ENCODE assay signal across 14 cellular contexts in the genomic region with DNA sequence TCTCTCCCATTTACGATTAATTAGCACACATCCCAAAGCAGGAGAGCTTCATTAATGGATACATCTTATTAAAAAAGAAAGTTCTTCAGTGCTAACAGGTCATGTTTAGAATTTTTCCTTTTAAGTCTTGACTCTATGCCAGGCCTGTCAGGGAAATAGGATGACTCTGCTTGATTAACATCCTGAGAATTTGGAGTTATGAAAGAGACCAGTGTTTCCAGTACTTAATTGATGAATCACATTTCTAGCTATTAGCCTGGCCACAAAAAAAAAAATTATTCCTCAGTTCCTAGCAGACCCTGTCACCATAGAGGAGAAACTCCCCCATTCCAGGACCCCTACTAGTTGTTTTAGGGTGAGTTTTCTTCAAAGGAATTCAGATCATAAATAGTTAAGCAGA. TPM values are rescaled to one million over a fixed set of nuclear protein-coding genes. Genes with fewer than 3 reads are reported as not detected.
DNase-seq lines count a peak whose midpoint lies in the region; ATAC-seq, FAIRE-seq and TF ChIP-seq lines count a peak whose summit lies in the region.
"Had no signal": no experiment of that assay in that cellular context is flagged by ENCODE, and none has a peak within 500 bp of the region (broad histone marks: within the 10 kb centered on the region; RNA-seq: fewer than 3 reads in every experiment).

No MANE protein-coding gene starts in this region.

- H3K9me3 ChIP-seq in SJCRH30 (replicated peaks): no peaks in the 10 kb centered on the region
- H3K9me3 ChIP-seq: mucosa of descending colon, suprapubic skin had no signal

- no peak for FAIRE-seq in D721Med (lab: Jason Lieb, UNC)
- FAIRE-seq: frontal cortex, K562 had no signal

- H3K27me3 ChIP-seq in SJCRH30: no peaks in the 10 kb centered on the region
- H3K27me3 ChIP-seq: suprapubic skin had no signal

- H3K4me3 ChIP-seq in SJCRH30: no peak overlapping the region
- no peak overlapping the region for H3K4me3 ChIP-seq in fibroblast of mammary gland (ENCODE audit: control insufficient read depth, low read depth, low read length)
- H3K4me3 ChIP-seq: K562, mucosa of descending colon, suprapubic skin had no signal

- DNase-seq in Daoy (ENCODE audit: low read depth) (peak; percentile 77), SJCRH30 (peak in 1 of 2 experiments; percentile 30), fibroblast of mammary gland (ENCODE audit: low read depth) (peak; percentile 94), pulmonary artery endothelial cell (ENCODE audit: low read depth, low spot score) (peak; percentile 70), SK-N-DZ (ENCODE audit: low spot score) (no peak), D721Med (ENCODE audit: insufficient read length, low spot score) (no peak)
- no peak for DNase-seq in stimulated activated CD4-positive, alpha-beta T cell treated with anti-CD3 and anti-CD28 coated beads, Interleukin-4, amount 100 ng/mL, for 4 hours
- DNase-seq: mucosa of descending colon; NK-92 treated with Interleukin-12 subunit alpha and Interleukin-12 subunit beta, amount 100 ng/mL, for 24 hours had no signal

- H3K4me1 ChIP-seq in SJCRH30: peaks cover 13% of the 10 kb centered on the region

- H3K27ac ChIP-seq in SJCRH30: peak overlapping the region; percentile 18; the same call in 1 of the 2 replicates
- H3K27ac ChIP-seq: suprapubic skin had no signal

- no peak for ATAC-seq in HG02840 (IDR thresholded peaks at IDR 0.05; ENCODE audit: low FRiP score, unreplicated experiment)
- ATAC-seq: activated CD4-positive, CD25-positive, alpha-beta regulatory T cell treated with anti-CD3 and anti-CD28 coated beads, Interleukin-2, amount 50 U/mL, for 24 hours; K562; mucosa of descending colon had no signal

- no peaks in the 10 kb centered on the region for H3K36me3 ChIP-seq in SJCRH30
- H3K36me3 ChIP-seq: suprapubic skin had no signal

- no peak for TF ChIP-seq CTCF in fibroblast of mammary gland (conservative IDR thresholded peaks at IDR 0.05; ENCODE audit: control insufficient read depth, insufficient read depth, low read depth, low read length)
- TF ChIP-seq CTCF in D721Med (IDR thresholded peaks at IDR 0.05; ENCODE audit: insufficient read depth, missing control alignments): no peak

RNA-seq across cellular contexts. Expression of a gene that starts 23.6 kb away (rescaled TPM):
- total RNA-seq in Daoy (2014; rRNA removed; shearing (Covaris generic)): 29.8 and 33.8 TPM in 2 replicates
- not detected in 2 replicates for total RNA-seq in SJCRH30 (2014; rRNA removed; shearing (Covaris generic))
- 53.4 and 67.7 TPM in 2 replicates for total RNA-seq in pulmonary artery endothelial cell
- polyA plus RNA-seq in SK-N-DZ (2014; cell fraction: cytosol; rRNA removed): 13.3 and 15.8 TPM in 2 replicates
- 68.1 and 98.3 TPM in 2 replicates for polyA plus RNA-seq in SK-N-DZ (2014; cell fraction: nucleus; rRNA removed)
- total RNA-seq: K562 had no signal
- polyA plus RNA-seq: K562 had no signal

Comparison
In these comparisons a context has a peak if more than half of its experiments do, and no peak if none do; other contexts are left out.
1. DNase-seq: peak in Daoy (single experiment), fibroblast of mammary gland (single experiment) and pulmonary artery endothelial cell (single experiment); none in SK-N-DZ (single experiment), stimulated activated CD4-positive, alpha-beta T cell treated with anti-CD3 and anti-CD28 coated beads, Interleukin-4, amount 100 ng/mL, for 4 hours (0 of 2) and D721Med (single experiment).
2. RNA of a gene that starts 23.6 kb away (total RNA-seq): 53.4 to 67.7 TPM in pulmonary artery endothelial cell and 29.8 to 33.8 TPM in Daoy; not detected in SJCRH30; every median in the first group is over 10 times any median in the second.